In the genomic region with DNA sequence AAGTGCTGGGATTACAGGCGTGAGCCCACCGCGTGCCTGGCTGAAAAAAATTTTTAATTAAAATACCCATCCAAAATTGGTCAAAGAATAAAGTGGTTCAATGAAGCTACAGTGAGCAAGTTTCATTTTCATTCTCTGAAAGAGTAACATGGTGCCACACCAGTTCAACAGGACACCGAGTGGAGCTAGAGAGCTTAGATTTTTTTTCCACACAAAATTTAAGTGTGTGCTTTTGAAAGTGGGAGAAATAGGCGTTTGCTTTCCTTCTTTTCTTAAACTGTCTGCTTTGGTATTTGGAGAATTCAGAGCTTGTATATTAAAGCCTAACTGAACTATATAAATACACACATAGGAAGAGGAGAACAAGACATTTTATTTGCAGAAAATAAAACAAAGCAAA, we compare ENCODE assay signal across 8 cellular contexts. TPM values are rescaled to one million over a fixed set of nuclear protein-coding genes. Genes with fewer than 3 reads are reported as not detected.
DNase-seq lines count a peak whose midpoint lies in the region; ATAC-seq, FAIRE-seq and TF ChIP-seq lines count a peak whose summit lies in the region.

No MANE protein-coding gene starts in this region.

- H3K9me3 Mint-ChIP-seq in HFFc6 = no peaks in the 10 kb centered on the region

- peak; percentile 49 to 65 for ATAC-seq in lower lobe of right lung
- ATAC-seq in GM21360 (IDR thresholded peaks at IDR 0.05; ENCODE audit: unreplicated experiment) = no peak
- no peak for ATAC-seq in GM18858 (IDR thresholded peaks at IDR 0.05; ENCODE audit: unreplicated experiment)

- H3K9me3 ChIP-seq in breast epithelium (no peaks in the 10 kb centered on the region), lower lobe of right lung (no peaks in the 10 kb centered on the region)

- peak overlapping the region; percentile 97 for H3K27ac Mint-ChIP-seq in HFFc6

- H3K27ac ChIP-seq in 22Rv1 (no peak overlapping the region), breast epithelium (peak overlapping the region; percentile 62 to 93), lower lobe of right lung (peak overlapping the region; percentile 48)

- no peaks in the 10 kb centered on the region for H3K36me3 Mint-ChIP-seq in HFFc6 (ENCODE audit: low read depth)

- intact Hi-C loops in breast epithelium (cut with DNase I; ENCODE audit: low total_unique reads) (no loop called here), lower lobe of right lung (cut with DNase I) (loop anchor here (10.0 kb wide), 1 partner anchor 55 kb away; no protein-coding TSS in a partner anchor)

- TF ChIP-seq CTCF in 22Rv1 (IDR thresholded peaks at IDR 0.05) (peak; percentile 53), HFFc6 (IDR thresholded peaks at IDR 0.05) (peak; percentile 79), breast epithelium (IDR thresholded peaks at IDR 0.05) (peak in 2 of 3 donors; percentile 42 to 50), lower lobe of right lung (IDR thresholded peaks at IDR 0.05) (peak; percentile 45)

- H3K4me3 Mint-ChIP-seq in HFFc6 = peak overlapping the region; percentile 35

- no peak for TF ChIP-seq POLR2A in breast epithelium (IDR thresholded peaks at IDR 0.05)

- DNase-seq in HFFc6 = peak; percentile 76
- no peak for DNase-seq in breast epithelium (ENCODE audit: low spot score in 2 of 2)
- DNase-seq in lower lobe of right lung = no peak
- no peak for DNase-seq in NCI-H69 (lab: John Stamatoyannopoulos, UW)
- no peak for DNase-seq in urothelium cell line (ENCODE audit: low spot score)

- H3K27me3 ChIP-seq in breast epithelium = no peaks in the 10 kb centered on the region
- no peaks in the 10 kb centered on the region for H3K27me3 ChIP-seq in lower lobe of right lung (ENCODE audit: low read depth)

- H3K4me1 ChIP-seq in breast epithelium (peaks cover 10 to 12% of the 10 kb centered on the region in 2 donors), lower lobe of right lung (peaks cover 13% of the 10 kb centered on the region)

- FAIRE-seq in urothelium cell line (lab: Jason Lieb, UNC) = no peak

- H3K4me3 ChIP-seq in breast epithelium (peak overlapping the region; percentile 31 to 61 (median 44)), lower lobe of right lung (peak overlapping the region; percentile 12)

- H3K4me1 Mint-ChIP-seq in HFFc6 (ENCODE audit: low read depth) = peaks cover 88% of the 10 kb centered on the region

- peaks cover 5% of the 10 kb centered on the region for H3K27me3 Mint-ChIP-seq in HFFc6 (ENCODE audit: insufficient read depth)

- H3K36me3 ChIP-seq in breast epithelium (no peaks in the 10 kb centered on the region), lower lobe of right lung (no peaks in the 10 kb centered on the region)

RNA-seq across cellular contexts. Expression of a gene that starts 43.4 kb away (rescaled TPM):
- total RNA-seq in HFFc6 (2021; fragmentation: NEBNext Ultra II Directional; extraction: Animal tissue kit (Norgen Biotek cat#: 25700)) = 10 to 100 TPM; 34.4 to 57.3 (median 39.3) TPM
- total RNA-seq in breast epithelium (10 to 100 TPM; 12.3 to 18.7 (median 16.4) TPM), lower lobe of right lung (16.9 TPM)

Comparison
In these comparisons a context has a peak if more than half of its experiments do, and no peak if none do; other contexts are left out.
1. ATAC-seq: peak in lower lobe of right lung (2 of 2); none in GM21360 (single experiment) and GM18858 (single experiment).
2. Peak in every context shown above with its lines, with median percentiles within 50 percentile points of each other: CTCF ChIP-seq.